ENCODE assay signal across 16 cellular contexts in genomic region chr14:38391334-38391733, GRCh38.
A peak's percentile ranks its signal among the peaks of the same experiment; 100 is the strongest.
DNase-seq lines count a peak whose midpoint lies in the region; ATAC-seq and TF ChIP-seq lines count a peak whose summit lies in the region.
"Had no signal": no experiment of that assay in that cellular context is flagged by ENCODE, and none has a peak within 500 bp of the region (broad histone marks: within the 10 kb centered on the region; RNA-seq: fewer than 3 reads in every experiment).

No MANE protein-coding gene starts in this region.

- H3K4me1 Mint-ChIP-seq in HFFc6 (ENCODE audit: low read depth) = peaks cover 48% of the 10 kb centered on the region

- ATAC-seq in HG02642 (IDR thresholded peaks at IDR 0.05; ENCODE audit: poor library complexity, unreplicated experiment) (no peak), GM21786 (IDR thresholded peaks at IDR 0.05; ENCODE audit: unreplicated experiment) (no peak)
- ATAC-seq in stimulated activated naive CD8-positive, alpha-beta T cell treated with anti-CD3 and anti-CD28 coated beads, Interleukin-15, Interleukin-2, amounts not matched to agents 100 U/mL and 50 U/mL, for 24 hours = no peak
- ATAC-seq: activated CD4-positive, CD25-positive, alpha-beta regulatory T cell treated with anti-CD3 and anti-CD28 coated beads, Interleukin-2, amount 50 U/mL, for 24 hours had no signal

- DNase-seq in DMS53 (lab: John Stamatoyannopoulos, UW) (peak; percentile 30), HFFc6 (peak; percentile 46), amniotic stem cell (lab: John Stamatoyannopoulos, UW) (peak; percentile 5), kidney glomerular epithelial cell (lab: John Stamatoyannopoulos, UW) (peak; percentile 2), NCI-H1930 (lab: John Stamatoyannopoulos, UW) (no peak)
- DNase-seq in stimulated activated naive CD8-positive, alpha-beta T cell treated with anti-CD3 and anti-CD28 coated beads, Interleukin-15, Interleukin-2, amounts not matched to agents 100 U/mL and 50 U/mL, for 24 hours = no peak
- DNase-seq: activated CD8-positive, alpha-beta memory T cell treated with anti-CD3 and anti-CD28 coated beads, Interleukin-2, amount 50 U/mL, for 48 hours; activated naive CD4-positive, alpha-beta T cell treated with Interleukin-2 at 50 U/mL for 16 hours; AML-193; heart left ventricle; uterus had no signal

- no peak overlapping the region for H3K4me3 Mint-ChIP-seq in HFFc6
- H3K4me3 Mint-ChIP-seq: stimulated activated naive CD8-positive, alpha-beta T cell treated with anti-CD3 and anti-CD28 coated beads, Interleukin-15, Interleukin-2, amounts not matched to agents 100 ng/mL and 50 ng/mL, for 24 hours; T-helper 1 cell treated with Interleukin-12 subunit alpha and Interleukin-12 subunit beta and Interleukin-4 antibody, amounts not matched to agents 30 μg/mL and 1 μg/mL, for 36 hours had no signal

- H3K36me3 Mint-ChIP-seq in HFFc6 (ENCODE audit: low read depth) = no peaks in the 10 kb centered on the region

- peak overlapping the region; percentile 24 for H3K27ac Mint-ChIP-seq in HFFc6
- H3K27ac Mint-ChIP-seq: stimulated activated naive CD8-positive, alpha-beta T cell treated with anti-CD3 and anti-CD28 coated beads, Interleukin-15, Interleukin-2, amounts not matched to agents 100 ng/mL and 50 ng/mL, for 24 hours; T-helper 1 cell treated with Interleukin-12 subunit alpha and Interleukin-12 subunit beta and Interleukin-4 antibody, amounts not matched to agents 30 μg/mL and 1 μg/mL, for 36 hours had no signal

- no peaks in the 10 kb centered on the region; the same call in 1 of the 2 replicates for H3K27me3 Mint-ChIP-seq in HFFc6 (ENCODE audit: insufficient read depth)

- no peak for TF ChIP-seq CTCF in HFFc6 (IDR thresholded peaks at IDR 0.05)

- H3K9me3 Mint-ChIP-seq in HFFc6 = no peaks in the 10 kb centered on the region
- H3K9me3 Mint-ChIP-seq: stimulated activated naive CD8-positive, alpha-beta T cell treated with anti-CD3 and anti-CD28 coated beads, Interleukin-15, Interleukin-2, amounts not matched to agents 100 ng/mL and 50 ng/mL, for 24 hours; T-helper 1 cell treated with Interleukin-12 subunit alpha and Interleukin-12 subunit beta and Interleukin-4 antibody, amounts not matched to agents 30 μg/mL and 1 μg/mL, for 36 hours had no signal

Comparison
In these comparisons a context has a peak if more than half of its experiments do, and no peak if none do; other contexts are left out.
1. DNase-seq: peak in DMS53 (single experiment), HFFc6 (single experiment), amniotic stem cell (single experiment) and kidney glomerular epithelial cell (single experiment); none in NCI-H1930 (0 of 2) and stimulated activated naive CD8-positive, alpha-beta T cell treated with anti-CD3 and anti-CD28 coated beads, Interleukin-15, Interleukin-2, amounts not matched to agents 100 U/mL and 50 U/mL, for 24 hours (single experiment).